In the genomic region with DNA sequence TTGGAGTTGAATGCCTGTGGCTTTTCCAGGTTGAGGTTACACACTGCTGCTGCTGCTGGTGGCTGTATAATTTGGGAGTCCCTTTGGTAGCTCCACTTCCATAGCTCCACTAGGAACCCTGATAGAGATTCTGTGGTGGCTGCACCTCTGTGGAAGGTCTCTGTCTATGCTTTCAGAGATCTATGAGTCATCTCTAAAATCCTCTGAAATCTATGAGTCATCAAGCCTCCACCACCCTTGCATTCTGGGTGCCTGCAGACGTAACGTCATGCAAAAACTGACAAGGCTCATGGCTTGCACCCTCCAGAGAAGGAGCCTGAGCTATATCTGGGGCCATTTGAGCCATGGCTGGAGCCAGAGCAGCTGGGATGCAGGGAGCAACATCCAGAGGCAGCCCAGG, we compare ENCODE assay signal across 8 cellular contexts.
DNase-seq lines count a peak whose midpoint lies in the region; ATAC-seq and TF ChIP-seq lines count a peak whose summit lies in the region.

No MANE protein-coding gene starts in this region.

- POLR2A ChIA-PET in RWPE1 (lab: Yijun Ruan, JAX; ENCODE audit: low non-redundant PET): no interaction called here

- ATAC-seq in DND-41 (ENCODE audit: insufficient read depth, low read depth) (peak; percentile 83), GM21825 (IDR thresholded peaks at IDR 0.05; ENCODE audit: unreplicated experiment) (peak; percentile 76)

- H3K36me3 ChIP-seq in DND-41 (ENCODE audit: insufficient read depth, low read length) (no peaks in the 10 kb centered on the region), colonic mucosa (no peaks in the 10 kb centered on the region)

- no peaks in the 10 kb centered on the region for H4K20me1 ChIP-seq in DND-41 (ENCODE audit: insufficient read depth, low read length)

- H3K27ac ChIP-seq in DND-41 (ENCODE audit: low read length) (peak overlapping the region; percentile 69), RWPE1 (no peak overlapping the region), colonic mucosa (no peak overlapping the region)

- H2AFZ ChIP-seq in DND-41 (ENCODE audit: low read depth, low read length): no peak overlapping the region

- H3K4me2 ChIP-seq in DND-41 (ENCODE audit: insufficient read depth, low read length): no peak overlapping the region

- intact Hi-C loops in colonic mucosa (cut with DNase I): no loop called here

- CTCF ChIA-PET in RWPE1 (lab: Yijun Ruan, JAX): no interaction called here

- H3K79me2 ChIP-seq in DND-41 (ENCODE audit: insufficient read depth, low read length): no peaks in the 10 kb centered on the region

- H3K4me1 ChIP-seq in DND-41 (ENCODE audit: insufficient read depth, low read length) (peaks cover 57% of the 10 kb centered on the region), colonic mucosa (no peaks in the 10 kb centered on the region)

- TF ChIP-seq CTCF in DND-41 (IDR thresholded peaks at IDR 0.05; ENCODE audit: borderline replicate concordance, extremely low read depth, low read length, poor library complexity, severe bottlenecking) (no peak), RWPE1 (conservative IDR thresholded peaks at IDR 0.05; ENCODE audit: low read depth) (no peak), fibroblast of villous mesenchyme (IDR thresholded peaks at IDR 0.05; ENCODE audit: insufficient read depth, low read depth, low read length) (no peak), colonic mucosa (IDR thresholded peaks at IDR 0.05) (no peak)

- no peak overlapping the region for H3K4me3 ChIP-seq in DND-41 (ENCODE audit: low read depth in 1 of 2, low read length in 2 of 2)
- H3K4me3 ChIP-seq in fibroblast of villous mesenchyme (ENCODE audit: low read depth, low read length): no peak overlapping the region
- H3K4me3 ChIP-seq in colonic mucosa: no peak overlapping the region

- DNase-seq in DND-41 (peak; percentile 60), RWPE1 (ENCODE audit: low spot score) (peak; percentile 0), fibroblast of villous mesenchyme (ENCODE audit: low read depth) (peak; percentile 16), colonic mucosa (no peak), COLO668 (lab: John Stamatoyannopoulos, UW; ENCODE audit: unreplicated experiment) (no peak), iPS-NIHi11 (ENCODE audit: low spot score) (no peak), NCI-H146 treated with DMSO at 0.1 percent for 48 hours (lab: John Stamatoyannopoulos, UW; ENCODE audit: unreplicated experiment) (no peak)

- H3K27me3 ChIP-seq in DND-41 (ENCODE audit: insufficient read depth, low read length, poor library complexity): no peaks in the 10 kb centered on the region
- no peaks in the 10 kb centered on the region for H3K27me3 ChIP-seq in colonic mucosa

- H3K9ac ChIP-seq in DND-41 (ENCODE audit: low read depth, low read length) (no peak overlapping the region), colonic mucosa (ENCODE audit: low read depth in 2 of 2, low read length in 2 of 2) (no peak overlapping the region)

- H3K9me3 ChIP-seq in DND-41 (ENCODE audit: insufficient read depth, low read length, severe bottlenecking) (peaks cover 15% of the 10 kb centered on the region), colonic mucosa (no peaks in the 10 kb centered on the region)

Comparison
In these comparisons a context has a peak if more than half of its experiments do, and no peak if none do; other contexts are left out.
1. DNase-seq: peak in DND-41 (single experiment), RWPE1 (single experiment) and fibroblast of villous mesenchyme (single experiment); none in colonic mucosa (single experiment), COLO668 (single experiment), iPS-NIHi11 (single experiment) and NCI-H146 treated with DMSO at 0.1 percent for 48 hours (single experiment).